8 cellular contexts compared by ENCODE assay signal in the genomic region with DNA sequence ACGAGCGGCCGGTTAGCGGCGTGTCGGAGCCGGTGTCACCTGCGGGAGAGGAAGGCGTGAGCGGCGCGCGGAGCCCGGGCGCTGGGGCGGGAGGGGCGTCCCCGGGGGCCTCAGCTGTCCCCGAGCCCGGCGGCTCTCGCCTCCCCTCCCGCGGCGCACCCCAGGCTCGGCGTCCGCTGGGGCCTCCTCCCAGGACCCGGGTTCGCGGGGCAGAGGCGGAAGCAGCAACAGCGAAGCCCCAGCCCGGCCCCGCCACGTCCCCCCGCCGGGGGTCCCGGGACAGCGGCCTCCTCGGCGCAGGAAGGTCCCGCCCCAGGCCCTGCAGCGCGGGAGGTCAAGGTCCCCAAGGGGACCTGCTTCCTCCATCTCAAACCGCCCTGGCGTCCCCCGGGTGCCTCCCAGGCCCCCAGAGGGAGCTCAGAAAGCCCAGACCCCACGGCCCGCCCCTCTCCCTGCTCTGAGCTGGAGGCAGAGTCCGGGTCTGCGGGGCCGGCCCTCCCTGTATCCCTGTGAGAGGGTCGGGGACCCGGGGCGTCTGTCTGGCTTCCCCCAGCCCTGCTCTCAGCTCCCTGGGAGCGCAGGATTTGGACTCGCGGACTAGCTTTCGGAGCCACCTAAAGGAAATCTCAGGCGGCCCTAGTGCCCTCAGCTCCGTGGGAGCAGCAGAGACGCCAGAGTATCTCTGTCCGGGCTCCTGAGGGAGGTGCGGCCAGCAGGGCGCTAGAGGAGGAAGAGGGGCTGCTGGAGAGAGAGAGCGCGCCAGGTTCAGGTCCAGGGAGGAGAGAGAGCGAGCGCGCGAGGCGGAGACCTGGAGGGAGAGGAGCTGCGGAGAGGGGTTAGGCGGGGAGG. TPM values are rescaled to one million over a fixed set of nuclear protein-coding genes. Genes with fewer than 3 reads are reported as not detected.
DNase-seq lines count a peak whose midpoint lies in the region; ATAC-seq, FAIRE-seq and TF ChIP-seq lines count a peak whose summit lies in the region.
"Had no signal": no experiment of that assay in that cellular context is flagged by ENCODE, and none has a peak within 500 bp of the region (broad histone marks: within the 10 kb centered on the region; RNA-seq: fewer than 3 reads in every experiment).

No MANE protein-coding gene starts in this region.

- no peak overlapping the region for H2BK20ac ChIP-seq in H1 (ENCODE audit: low read length)

- H3K18ac ChIP-seq in H1 (ENCODE audit: extremely low read depth, low read length), result no peak overlapping the region; the same call in none of the 2 replicates
- peak overlapping the region; percentile 71 to 88 for H3K18ac ChIP-seq in mesenchymal stem cell (ENCODE audit: low read depth in 1 of 2, low read length in 2 of 2)

- CTCF ChIA-PET in H1 (lab: Charles Lee; ENCODE audit: partially characterized antibody), result interaction anchor here (0.7 to 1.4 kb wide), 2 partner anchors 28 to 31 kb away, joined by 3 to 7 read pairs; no protein-coding TSS in a partner anchor

- no peak overlapping the region for H3K9ac ChIP-seq in H1 (replicated peaks in 1 of 4; ENCODE audit: extremely low read depth in 1 of 4, low read depth in 3 of 4, low read length in 3 of 4)
- H3K9ac ChIP-seq in mesenchymal stem cell (ENCODE audit: low read length), result peak overlapping the region; percentile 77

- H3K36me3 ChIP-seq in HAP-1 (replicated peaks), result peaks cover 10% of the 10 kb centered on the region
- H3K36me3 ChIP-seq in KOPT-K1 (ENCODE audit: insufficient read depth, low read length), result peaks cover 26% of the 10 kb centered on the region
- peaks cover 36% of the 10 kb centered on the region for H3K36me3 ChIP-seq in WERI-Rb-1
- H3K36me3 ChIP-seq in H1 (ENCODE audit: control insufficient read depth in 2 of 4, insufficient read depth in 4 of 4, low read length in 3 of 4), result 0 out of 8 replicates have a peak, but pooled peaks cover 0 to 2% (median 0%) of the 10 kb centered on the region in 4 experiments
- H3K36me3 ChIP-seq in mesenchymal stem cell (ENCODE audit: control insufficient read depth in 1 of 2, insufficient read depth in 2 of 2, low read depth in 1 of 2, low read length in 2 of 2), result peaks cover 26 to 31% of the 10 kb centered on the region in 2 experiments
- H3K36me3 ChIP-seq in suprapubic skin, result peaks cover 8% of the 10 kb centered on the region

- peaks cover 4 to 23% of the 10 kb centered on the region in 2 experiments for H4K20me1 ChIP-seq in H1 (replicated peaks in 1 of 2; ENCODE audit: control insufficient read depth in 1 of 2, insufficient read depth in 2 of 2, low read length in 2 of 2)

- H3K56ac ChIP-seq in H1 (replicated peaks; ENCODE audit: insufficient read length, low read depth, low read length), result no peak overlapping the region

- H2BK5ac ChIP-seq in H1 (ENCODE audit: low read depth, low read length) (no peak overlapping the region), mesenchymal stem cell (ENCODE audit: low read depth, low read length, poor library complexity, severe bottlenecking) (no peak overlapping the region)

- DNase-seq in HAP-1 (ENCODE audit: low spot score in 2 of 2) (peak; percentile 19 to 71), WERI-Rb-1 (peak; percentile 67), H1 (ENCODE audit: low read depth in 1 of 2, low spot score in 2 of 2) (peak in 1 of 2 experiments; percentile 70), mesenchymal stem cell (peak; percentile 66), suprapubic skin (ENCODE audit: low spot score in 2 of 2) (peak; percentile 84 to 89)

- H3K79me1 ChIP-seq in H1 (ENCODE audit: low read depth, low read length), result no peaks in the 10 kb centered on the region; the same call in 1 of the 2 replicates
- H3K79me1 ChIP-seq in mesenchymal stem cell (replicated peaks; ENCODE audit: low read length, poor library complexity, severe bottlenecking), result peaks cover 29% of the 10 kb centered on the region

- TF ChIP-seq EP300 in H1 (IDR thresholded peaks at IDR 0.05; ENCODE audit: borderline replicate concordance in 1 of 2, low read depth in 2 of 2, low read length in 2 of 2), result no peak
- TF ChIP-seq EP300 in suprapubic skin (IDR thresholded peaks at IDR 0.05), result no peak

- no peak overlapping the region for H4K91ac ChIP-seq in H1 (replicated peaks; ENCODE audit: insufficient read length, low read length)
- H4K91ac ChIP-seq in mesenchymal stem cell (ENCODE audit: low read length), result no peak overlapping the region

- peak overlapping the region; percentile 46 for H3K27ac ChIP-seq in KOPT-K1 (ENCODE audit: low read depth, low read length, poor library complexity, severe bottlenecking)
- peak overlapping the region; percentile 73 for H3K27ac ChIP-seq in WERI-Rb-1
- no peak overlapping the region for H3K27ac ChIP-seq in H1 (ENCODE audit: low read depth, low read length)
- no peak overlapping the region for H3K27ac ChIP-seq in mesenchymal stem cell (ENCODE audit: low read length, poor library complexity, severe bottlenecking)
- peak overlapping the region; percentile 49 for H3K27ac ChIP-seq in suprapubic skin

- no peaks in the 10 kb centered on the region for H3K9me3 ChIP-seq in HAP-1
- no peaks in the 10 kb centered on the region for H3K9me3 ChIP-seq in KOPT-K1 (ENCODE audit: insufficient read depth, low read length, poor library complexity, severe bottlenecking)
- no peaks in the 10 kb centered on the region for H3K9me3 ChIP-seq in WERI-Rb-1 (ENCODE audit: severe bottlenecking)
- no peaks in the 10 kb centered on the region for H3K9me3 ChIP-seq in H1 (ENCODE audit: insufficient read depth in 2 of 2, low read depth in 1 of 2, low read length in 1 of 2)
- no peaks in the 10 kb centered on the region for H3K9me3 ChIP-seq in mesenchymal stem cell (ENCODE audit: control insufficient read depth, low read length)
- no peaks in the 10 kb centered on the region for H3K9me3 ChIP-seq in suprapubic skin

- 1% methylated on average over 19 of the region's 75 CpGs; no CpG with 5 or more reads in 1 of the 2 experiments for WGBS in H1 (ENCODE audit: extremely low coverage in 1 of 2, insufficient coverage in 1 of 2, insufficient read length in 1 of 2, insufficient replicate concordance in 2 of 2, low coverage in 1 of 2, low lambda C conversion rate in 2 of 2, missing lambda C conversion rate in 1 of 2), 2 experiments
- WGBS in mesenchymal stem cell, result under 1% methylated on average over 56 of the region's 75 CpGs
- 0% methylated on average over 24 of the region's 75 CpGs for WGBS in suprapubic skin

- H3K23ac ChIP-seq in H1 (ENCODE audit: insufficient read length), result no peak overlapping the region
- H3K23ac ChIP-seq in mesenchymal stem cell (ENCODE audit: low read length in 2 of 2), result peak overlapping the region in 1 of 2 experiments; percentile 20

- in situ Hi-C loops in HAP-1 (cut with MboI; ENCODE audit: low sequenced_read_pairs), result no loop called here

- H4K8ac ChIP-seq in H1 (ENCODE audit: extremely low read depth, insufficient read depth, low read length), result peak overlapping the region; percentile 80
- H4K8ac ChIP-seq in mesenchymal stem cell (ENCODE audit: low read length), result no peak overlapping the region

- peaks cover 15% of the 10 kb centered on the region; the same call in 1 of the 2 replicates for H3K23me2 ChIP-seq in H1 (ENCODE audit: low read depth, low read length)

- no peak overlapping the region for H2AFZ ChIP-seq in H1 (ENCODE audit: low read length)
- H2AFZ ChIP-seq in mesenchymal stem cell (ENCODE audit: low read depth, low read length), result peak overlapping the region; percentile 59

- no peak for TF ChIP-seq CTCF in WERI-Rb-1 (IDR thresholded peaks at IDR 0.05; ENCODE audit: low read depth, low read length)
- TF ChIP-seq CTCF in H1 (IDR thresholded peaks at IDR 0.05; ENCODE audit: control extremely low read depth in 1 of 3, insufficient read depth in 1 of 3, low read depth in 1 of 3, low read length in 3 of 3), result no peak
- TF ChIP-seq CTCF in suprapubic skin (IDR thresholded peaks at IDR 0.05), result no peak

- peak overlapping the region; percentile 44 to 98 for H3K4me2 ChIP-seq in H1 (ENCODE audit: insufficient read depth in 1 of 2, low read depth in 2 of 2, low read length in 2 of 2)
- H3K4me2 ChIP-seq in mesenchymal stem cell (ENCODE audit: low read length, poor library complexity, severe bottlenecking), result peak overlapping the region; percentile 99

- TF ChIP-seq RAD21 in H1 (IDR thresholded peaks at IDR 0.05 in 1 of 2, conservative IDR thresholded peaks at IDR 0.05 in 1 of 2; ENCODE audit: low read depth in 2 of 2, low read length in 2 of 2), result no peak

- peak overlapping the region; percentile 57 for H3K4me3 ChIP-seq in HAP-1
- peak overlapping the region; percentile 69 for H3K4me3 ChIP-seq in WERI-Rb-1 (ENCODE audit: low read depth, low read length)
- H3K4me3 ChIP-seq in H1 (ENCODE audit: extremely low read depth in 1 of 4, insufficient read depth in 2 of 4, low read depth in 3 of 4, low read length in 4 of 4), result peak overlapping the region; percentile 63 to 76 (median 64)
- peak overlapping the region; percentile 76 to 83 for H3K4me3 ChIP-seq in mesenchymal stem cell (ENCODE audit: insufficient read depth in 1 of 2, low read depth in 1 of 2, low read length in 2 of 2)
- peak overlapping the region; percentile 78 for H3K4me3 ChIP-seq in suprapubic skin

- H3K4me1 ChIP-seq in HAP-1 (peaks cover 12% of the 10 kb centered on the region), H1 (replicated peaks in 1 of 4; ENCODE audit: control insufficient read depth in 3 of 4, insufficient read depth in 4 of 4, low read length in 3 of 4) (peaks cover 0 to 11% (median 6%) of the 10 kb centered on the region in 4 experiments; a peak in 4 of 7 replicates), mesenchymal stem cell (ENCODE audit: control insufficient read depth, insufficient read depth, low read depth, low read length) (peaks cover 31% of the 10 kb centered on the region), suprapubic skin (peaks cover 51% of the 10 kb centered on the region)

- H2BK12ac ChIP-seq in H1 (ENCODE audit: low read depth, low read length) (no peak overlapping the region), mesenchymal stem cell (ENCODE audit: low read length in 2 of 2) (no peak overlapping the region)

- H2BK120ac ChIP-seq in H1 (replicated peaks; ENCODE audit: low read depth, low read length) (no peak overlapping the region), mesenchymal stem cell (ENCODE audit: low read depth, low read length) (no peak overlapping the region)

- H3K79me2 ChIP-seq in H1 (ENCODE audit: control insufficient read depth in 1 of 2, insufficient read depth in 2 of 2, low read length in 2 of 2), result no peaks in the 10 kb centered on the region

- peak; percentile 20 for ATAC-seq in GM18499 (IDR thresholded peaks at IDR 0.05; ENCODE audit: insufficient read depth, unreplicated experiment)

- H2BK15ac ChIP-seq in H1 (ENCODE audit: low read length), result no peak overlapping the region
- peak overlapping the region; percentile 73 for H2BK15ac ChIP-seq in mesenchymal stem cell (ENCODE audit: low read depth, poor library complexity, severe bottlenecking)

- no peak overlapping the region for H4K5ac ChIP-seq in H1 (ENCODE audit: insufficient read length, low read depth, low read length)

- H3K27me3 ChIP-seq in HAP-1 (ENCODE audit: low read depth) (no peaks in the 10 kb centered on the region), WERI-Rb-1 (ENCODE audit: insufficient read depth, low read depth, severe bottlenecking) (peaks cover 24% of the 10 kb centered on the region), H1 (replicated peaks in 1 of 4; ENCODE audit: control insufficient read depth in 3 of 4, extremely low read depth in 1 of 4, insufficient read depth in 3 of 4, low read length in 3 of 4) (peaks cover 13 to 35% (median 28%) of the 10 kb centered on the region in 4 experiments), mesenchymal stem cell (ENCODE audit: control insufficient read depth in 1 of 2, insufficient read depth in 1 of 2, low read length in 2 of 2) (peaks cover 14 to 38% of the 10 kb centered on the region in 2 experiments), suprapubic skin (peaks cover 33% of the 10 kb centered on the region)

- H3K4ac ChIP-seq in H1 (replicated peaks; ENCODE audit: insufficient read length, low read depth, low read length) (no peak overlapping the region), mesenchymal stem cell (ENCODE audit: low read depth in 1 of 2, low read length in 2 of 2) (peak overlapping the region; percentile 64 to 69)

- TF ChIP-seq POLR2A in H1 (IDR thresholded peaks at IDR 0.05; ENCODE audit: control extremely low read depth in 1 of 2, low read depth in 2 of 2, low read length in 2 of 2) (no peak), suprapubic skin (IDR thresholded peaks at IDR 0.05) (no peak)

- POLR2A ChIA-PET in H1 (lab: Charles Lee; ENCODE audit: partially characterized antibody), result interaction anchor here (0.9 to 2.0 kb wide), 7 partner anchors 13 to 58 kb away, joined by 3 to 5 read pairs (median 4); no protein-coding TSS in a partner anchor

- H2AK5ac ChIP-seq in H1 (ENCODE audit: low read depth, low read length) (no peak overlapping the region), mesenchymal stem cell (ENCODE audit: low read length, severe bottlenecking) (no peak overlapping the region)

- H3K14ac ChIP-seq in H1 (ENCODE audit: insufficient read length) (no peak overlapping the region), mesenchymal stem cell (ENCODE audit: low read length in 2 of 2) (no peak overlapping the region)

- FAIRE-seq in H1 (lab: Jason Lieb, UNC), result no peak
- FAIRE-seq: colon had no signal

RNA-seq across cellular contexts. Expression of gene EXOC3, which starts 30.6 kb away (rescaled TPM):
- total RNA-seq in H1 (2021; fragmentation: NEBNext Ultra II Directional; extraction: Animal tissue kit (Norgen Biotek cat#: 25700)), result 27.5 and 30.0 TPM in 2 replicates
- 14.4 and 19.5 TPM in 2 replicates for polyA plus RNA-seq in H1 (2011; rRNA removed)
- polyA plus RNA-seq in H1 (2011; cell fraction: cytosol; rRNA removed), result 17.3 TPM
- 38.7 TPM for polyA plus RNA-seq in H1 (2011; cell fraction: nucleus; rRNA removed)
- 24.9 to 34.9 TPM (median 31.8 TPM) in 4 replicates for polyA plus RNA-seq in H1 (2012, experiment 1 of 2)
- 19.3 TPM for polyA plus RNA-seq in H1 (2012, experiment 2 of 2)
- 16.3 TPM for polyA plus RNA-seq in H1 (2013, experiment 1 of 2)
- 14.9 TPM for polyA plus RNA-seq in H1 (2013, experiment 2 of 2)
- 16.7 and 19.2 TPM in 2 replicates for polyA minus RNA-seq in H1 (2011; rRNA and poly(A)+ RNA removed)
- 12.9 TPM for polyA minus RNA-seq in H1 (2011; cell fraction: cytosol; rRNA and poly(A)+ RNA removed)
- polyA minus RNA-seq in H1 (2011; cell fraction: nucleus; rRNA and poly(A)+ RNA removed), result 14.7 TPM
- polyA plus RNA-seq in mesenchymal stem cell (2013, experiment 1 of 2), result 24.3 TPM
- 23.1 TPM for polyA plus RNA-seq in mesenchymal stem cell (2013, experiment 2 of 2)
- total RNA-seq in suprapubic skin, result 100 to 1,000 TPM in 1 of 4 donors, 10 to 100 TPM in 3; 68.9 to 199 (median 83.4) TPM

RNA-seq across cellular contexts. Expression of gene SLC9A3, which starts 50.7 kb away (rescaled TPM):
- 0.95 and 1.1 TPM in 2 replicates for total RNA-seq in H1 (2021; fragmentation: NEBNext Ultra II Directional; extraction: Animal tissue kit (Norgen Biotek cat#: 25700))
- 1.0 and 1.3 TPM in 2 replicates for polyA plus RNA-seq in H1 (2011; rRNA removed)
- 1.4 TPM for polyA plus RNA-seq in H1 (2011; cell fraction: cytosol; rRNA removed)
- polyA plus RNA-seq in H1 (2011; cell fraction: nucleus; rRNA removed), result 1.9 TPM
- polyA plus RNA-seq in H1 (2012, experiment 1 of 2), result 1.1 to 1.3 TPM (median 1.2 TPM) in 4 replicates
- polyA plus RNA-seq in H1 (2012, experiment 2 of 2), result 1.6 TPM
- 1.5 TPM for polyA plus RNA-seq in H1 (2013, experiment 1 of 2)
- polyA plus RNA-seq in H1 (2013, experiment 2 of 2), result 1.2 TPM
- polyA minus RNA-seq in H1 (2011; rRNA and poly(A)+ RNA removed), result 0.46 and 0.47 TPM in 2 replicates
- 0.95 TPM for polyA minus RNA-seq in H1 (2011; cell fraction: cytosol; rRNA and poly(A)+ RNA removed)
- polyA minus RNA-seq in H1 (2011; cell fraction: nucleus; rRNA and poly(A)+ RNA removed), result 1.4 TPM
- polyA plus RNA-seq in mesenchymal stem cell (2013, experiment 1 of 2), result 1.1 TPM
- polyA plus RNA-seq in mesenchymal stem cell (2013, experiment 2 of 2), result 1.1 TPM
- total RNA-seq in suprapubic skin, result 1 to 10 TPM; 3.7 to 5.9 (median 4.3) TPM

Comparison
In these comparisons a context has a peak if more than half of its experiments do, and no peak if none do; other contexts are left out.
1. H3K27ac ChIP-seq: peak in KOPT-K1 (single experiment), WERI-Rb-1 (single experiment) and suprapubic skin (single experiment); none in H1 (single experiment) and mesenchymal stem cell (single experiment).
2. Peak in every context shown above with its lines, with median percentiles within 50 percentile points of each other: H3K4me3 ChIP-seq.